ENCODE assay signal across 39 cellular contexts in genomic region chr12:120373683-120374082, GRCh38. TPM values are rescaled to one million over a fixed set of nuclear protein-coding genes. Genes with fewer than 3 reads are reported as not detected.
"Had no signal": no experiment of that assay in that cellular context is flagged by ENCODE, and none has a peak within 500 bp of the region (broad histone marks: within the 10 kb centered on the region; RNA-seq: fewer than 3 reads in every experiment).

No MANE protein-coding gene starts in this region.

- FAIRE-seq: bronchial epithelial cell, TTC549 had no signal

- H3K27ac ChIP-seq: ascending aorta, cardiac muscle cell, VCaP had no signal

- H3K27ac Mint-ChIP-seq: activated CD4-positive, alpha-beta memory T cell treated with anti-CD3 and anti-CD28 coated beads, Interleukin-2, amount 10 ng/mL, durations not matched to agents 7 days and 5 days; activated CD4-positive, alpha-beta T cell treated with anti-CD3 and anti-CD28 coated beads for 36 hours; activated CD4-positive, alpha-beta T cell treated with anti-CD3 and anti-CD28 coated beads, Interleukin-2, amount 10 ng/mL, durations not matched to agents 7 days and 5 days; activated CD8-positive, alpha-beta memory T cell treated with anti-CD3 and anti-CD28 coated beads, Interleukin-2, amount 10 ng/mL, durations not matched to agents 7 days and 5 days; activated CD8-positive, alpha-beta T cell treated with anti-CD3 and anti-CD28 coated beads, Interleukin-2, amount 10 ng/mL, durations not matched to agents 7 days and 5 days; activated naive CD4-positive, alpha-beta T cell treated with anti-CD3 and anti-CD28 coated beads, Interleukin-2, amount 10 ng/mL, durations not matched to agents 7 days and 5 days; activated naive CD4-positive, alpha-beta T cell treated with anti-CD3 and anti-CD28 coated beads, Interleukin-2, amount 50 U/mL, for 24 hours; activated naive CD8-positive, alpha-beta T cell; activated naive CD8-positive, alpha-beta T cell treated with anti-CD3 and anti-CD28 coated beads, Interleukin-2, amount 10 ng/mL, durations not matched to agents 7 days and 5 days; activated naive CD8-positive, alpha-beta T cell treated with anti-CD3 and anti-CD28 coated beads, Interleukin-2, amount 50 U/mL, for 24 hours; activated T-cell treated with anti-CD3 and anti-CD28 coated beads, Interleukin-2, amount 50 U/mL, for 24 hours; activated T-helper 2 cell treated with anti-CD3 and anti-CD28 coated beads, Interferon-gamma antibody, Interleukin-2, Interleukin-4, amounts not matched to agents 10 μg/mL and 5 μg/mL and 100 μg/mL, durations not matched to agents 14 hours and 24 hours and 36 hours; T-helper 1 cell treated with Interleukin-12 subunit alpha and Interleukin-12 subunit beta and Interleukin-4 antibody, amounts not matched to agents 30 μg/mL and 1 μg/mL, for 36 hours; T-helper 2 cell treated with Interferon-gamma antibody and Interleukin-4, amounts not matched to agents 5 μg/mL and 100 μg/mL, for 36 hours had no signal

- H3K9me3 ChIP-seq: ascending aorta had no signal

- H3K4me3 Mint-ChIP-seq: activated CD4-positive, alpha-beta memory T cell treated with anti-CD3 and anti-CD28 coated beads, Interleukin-2, amount 10 ng/mL, durations not matched to agents 7 days and 5 days; activated CD4-positive, alpha-beta T cell treated with anti-CD3 and anti-CD28 coated beads for 36 hours; activated CD4-positive, alpha-beta T cell treated with anti-CD3 and anti-CD28 coated beads, Interleukin-2, amount 10 ng/mL, durations not matched to agents 7 days and 5 days; activated CD8-positive, alpha-beta memory T cell treated with anti-CD3 and anti-CD28 coated beads, Interleukin-2, amount 10 ng/mL, durations not matched to agents 7 days and 5 days; activated CD8-positive, alpha-beta T cell treated with anti-CD3 and anti-CD28 coated beads, Interleukin-2, amount 10 ng/mL, durations not matched to agents 7 days and 5 days; activated naive CD4-positive, alpha-beta T cell treated with anti-CD3 and anti-CD28 coated beads, Interleukin-2, amount 10 ng/mL, durations not matched to agents 7 days and 5 days; activated naive CD4-positive, alpha-beta T cell treated with anti-CD3 and anti-CD28 coated beads, Interleukin-2, amount 50 U/mL, for 24 hours; activated naive CD8-positive, alpha-beta T cell; activated naive CD8-positive, alpha-beta T cell treated with anti-CD3 and anti-CD28 coated beads, Interleukin-2, amount 10 ng/mL, durations not matched to agents 7 days and 5 days; activated naive CD8-positive, alpha-beta T cell treated with anti-CD3 and anti-CD28 coated beads, Interleukin-2, amount 50 U/mL, for 24 hours; activated T-cell treated with anti-CD3 and anti-CD28 coated beads, Interleukin-2, amount 50 U/mL, for 24 hours; central memory CD8-positive, alpha-beta T cell; T-helper 1 cell treated with Interleukin-12 subunit alpha and Interleukin-12 subunit beta and Interleukin-4 antibody, amounts not matched to agents 30 μg/mL and 1 μg/mL, for 36 hours; T-helper 2 cell treated with Interferon-gamma antibody and Interleukin-4, amounts not matched to agents 5 μg/mL and 100 μg/mL, for 36 hours had no signal

- DNase-seq: activated CD4-positive, alpha-beta memory T cell treated with anti-CD3 and anti-CD28 coated beads, Interleukin-2, amount 10 ng/mL, durations not matched to agents 7 days and 5 days; activated CD4-positive, alpha-beta T cell treated with anti-CD3 and anti-CD28 coated beads for 1 hour; activated CD4-positive, alpha-beta T cell treated with anti-CD3 and anti-CD28 coated beads for 36 hours; activated CD4-positive, alpha-beta T cell treated with anti-CD3 and anti-CD28 coated beads for 48 hours; activated CD4-positive, alpha-beta T cell treated with anti-CD3 and anti-CD28 coated beads, Interleukin-2, amount 10 ng/mL, durations not matched to agents 7 days and 5 days; activated CD4-positive, alpha-beta T cell treated with anti-CD3 and anti-CD28 coated beads, Interleukin-2, amount 50 U/mL, for 48 hours; activated CD4-positive, CD25-positive, alpha-beta regulatory T cell; activated CD8-positive, alpha-beta memory T cell treated with anti-CD3 and anti-CD28 coated beads for 24 hours; activated CD8-positive, alpha-beta memory T cell treated with anti-CD3 and anti-CD28 coated beads, Interleukin-2, amount 10 ng/mL, durations not matched to agents 7 days and 5 days; activated CD8-positive, alpha-beta memory T cell treated with anti-CD3 and anti-CD28 coated beads, Interleukin-2, amount 50 U/mL, for 48 hours; activated CD8-positive, alpha-beta T cell treated with anti-CD3 and anti-CD28 coated beads, Interleukin-2, amount 10 ng/mL, durations not matched to agents 7 days and 5 days; activated effector memory CD4-positive, alpha-beta T cell treated with Interleukin-2 at 50 U/mL for 16 hours; activated gamma-delta T cell; activated naive CD4-positive, alpha-beta T cell treated with anti-CD3 and anti-CD28 coated beads, Interleukin-2, amount 10 ng/mL, durations not matched to agents 7 days and 5 days; activated naive CD4-positive, alpha-beta T cell treated with Interleukin-2 at 50 U/mL for 16 hours; activated naive CD8-positive, alpha-beta T cell treated with anti-CD3 and anti-CD28 coated beads, Interleukin-2, amount 10 ng/mL, durations not matched to agents 7 days and 5 days; activated naive CD8-positive, alpha-beta T cell treated with anti-CD3 and anti-CD28 coated beads, Interleukin-2, amount 50 U/mL, for 24 hours; activated T-cell treated with anti-CD3 and anti-CD28 coated beads, Interleukin-2, amount 50 U/mL, for 24 hours; activated T-cell treated with anti-CD3 and anti-CD28 coated beads, Interleukin-2, amount 50 U/mL, for 48 hours; amygdala; anterior cingulate cortex; caudate nucleus; cerebellar nuclear complex; T-helper 1 cell; T-helper 2 cell; T-helper 9 cell had no signal

- H3K36me3 ChIP-seq: ascending aorta, cardiac muscle cell had no signal

- ATAC-seq: activated CD4-positive, alpha-beta T cell treated with anti-CD3 and anti-CD28 coated beads for 36 hours; activated CD4-positive, CD25-positive, alpha-beta regulatory T cell treated with anti-CD3 and anti-CD28 coated beads, Interleukin-2, amount 50 U/mL, for 24 hours; activated CD8-positive, alpha-beta memory T cell treated with anti-CD3 and anti-CD28 coated beads, Interleukin-2, amount 10 ng/mL, durations not matched to agents 7 days and 5 days; activated CD8-positive, alpha-beta T cell treated with anti-CD3 and anti-CD28 coated beads, Interleukin-2, amount 10 ng/mL, durations not matched to agents 7 days and 5 days; activated naive CD8-positive, alpha-beta T cell treated with anti-CD3 and anti-CD28 coated beads, Interleukin-2, amount 50 U/mL, for 24 hours had no signal

- H3K27me3 ChIP-seq: cardiac muscle cell had no signal

- H3K36me3 Mint-ChIP-seq: activated CD8-positive, alpha-beta memory T cell treated with anti-CD3 and anti-CD28 coated beads, Interleukin-2, amount 10 ng/mL, durations not matched to agents 7 days and 5 days; activated naive CD4-positive, alpha-beta T cell treated with anti-CD3 and anti-CD28 coated beads, Interleukin-2, amount 10 ng/mL, durations not matched to agents 7 days and 5 days; activated naive CD4-positive, alpha-beta T cell treated with anti-CD3 and anti-CD28 coated beads, Interleukin-2, amount 50 U/mL, for 24 hours; activated naive CD8-positive, alpha-beta T cell; activated naive CD8-positive, alpha-beta T cell treated with anti-CD3 and anti-CD28 coated beads, Interleukin-2, amount 10 ng/mL, durations not matched to agents 7 days and 5 days; brain had no signal

- H3K4me1 Mint-ChIP-seq: activated CD8-positive, alpha-beta memory T cell treated with anti-CD3 and anti-CD28 coated beads, Interleukin-2, amount 10 ng/mL, durations not matched to agents 7 days and 5 days; activated naive CD8-positive, alpha-beta T cell treated with anti-CD3 and anti-CD28 coated beads, Interleukin-2, amount 10 ng/mL, durations not matched to agents 7 days and 5 days had no signal

- H3K4me3 ChIP-seq: ascending aorta, cardiac muscle cell had no signal

- H3K9me3 Mint-ChIP-seq: activated CD4-positive, alpha-beta memory T cell treated with anti-CD3 and anti-CD28 coated beads, Interleukin-2, amount 10 ng/mL, durations not matched to agents 7 days and 5 days; activated CD4-positive, alpha-beta T cell treated with anti-CD3 and anti-CD28 coated beads, Interleukin-2, amount 10 ng/mL, durations not matched to agents 7 days and 5 days; activated naive CD4-positive, alpha-beta T cell treated with anti-CD3 and anti-CD28 coated beads, Interleukin-2, amount 10 ng/mL, durations not matched to agents 7 days and 5 days; activated naive CD4-positive, alpha-beta T cell treated with anti-CD3 and anti-CD28 coated beads, Interleukin-2, amount 50 U/mL, for 24 hours; activated naive CD8-positive, alpha-beta T cell treated with anti-CD3 and anti-CD28 coated beads, Interleukin-2, amount 10 ng/mL, durations not matched to agents 7 days and 5 days; activated naive CD8-positive, alpha-beta T cell treated with anti-CD3 and anti-CD28 coated beads, Interleukin-2, amount 50 U/mL, for 24 hours; activated T-cell treated with anti-CD3 and anti-CD28 coated beads, Interleukin-2, amount 50 U/mL, for 24 hours; activated T-helper 2 cell treated with anti-CD3 and anti-CD28 coated beads, Interferon-gamma antibody, Interleukin-2, Interleukin-4, amounts not matched to agents 10 μg/mL and 5 μg/mL and 100 μg/mL, durations not matched to agents 14 hours and 24 hours and 36 hours; central memory CD8-positive, alpha-beta T cell; T-helper 1 cell treated with Interleukin-12 subunit alpha and Interleukin-12 subunit beta and Interleukin-4 antibody, amounts not matched to agents 30 μg/mL and 1 μg/mL, for 36 hours; T-helper 2 cell treated with Interferon-gamma antibody and Interleukin-4, amounts not matched to agents 5 μg/mL and 100 μg/mL, for 36 hours had no signal

RNA-seq across cellular contexts. Expression of gene MSI1, which starts 4.7 kb away (rescaled TPM):
- total RNA-seq: activated CD4-positive, alpha-beta memory T cell treated with anti-CD3 and anti-CD28 coated beads, Interleukin-2, amount 10 ng/mL, durations not matched to agents 7 days and 5 days; activated CD4-positive, alpha-beta T cell treated with anti-CD3 and anti-CD28 coated beads, Interleukin-2, amount 10 ng/mL, durations not matched to agents 7 days and 5 days; activated CD8-positive, alpha-beta T cell treated with anti-CD3 and anti-CD28 coated beads, Interleukin-2, amount 10 ng/mL, durations not matched to agents 7 days and 5 days; activated naive CD8-positive, alpha-beta T cell treated with anti-CD3 and anti-CD28 coated beads, Interleukin-2, amount 10 ng/mL, durations not matched to agents 7 days and 5 days; bronchial epithelial cell had no signal

RNA-seq across cellular contexts. Expression of gene PLA2G1B, which starts 46.1 kb away (rescaled TPM):
- total RNA-seq: activated CD4-positive, alpha-beta memory T cell treated with anti-CD3 and anti-CD28 coated beads, Interleukin-2, amount 10 ng/mL, durations not matched to agents 7 days and 5 days; activated CD4-positive, alpha-beta T cell treated with anti-CD3 and anti-CD28 coated beads, Interleukin-2, amount 10 ng/mL, durations not matched to agents 7 days and 5 days; activated CD8-positive, alpha-beta memory T cell treated with anti-CD3 and anti-CD28 coated beads, Interleukin-2, amount 10 ng/mL, durations not matched to agents 7 days and 5 days; activated CD8-positive, alpha-beta T cell treated with anti-CD3 and anti-CD28 coated beads, Interleukin-2, amount 10 ng/mL, durations not matched to agents 7 days and 5 days; activated naive CD8-positive, alpha-beta T cell treated with anti-CD3 and anti-CD28 coated beads, Interleukin-2, amount 10 ng/mL, durations not matched to agents 7 days and 5 days; activated T-helper 2 cell treated with anti-CD3 and anti-CD28 coated beads, Interferon-gamma antibody, Interleukin-2, Interleukin-4, amounts not matched to agents 10 μg/mL and 5 μg/mL and 100 μg/mL, durations not matched to agents 14 hours and 24 hours and 36 hours; ascending aorta; bronchial epithelial cell; cardiac muscle cell had no signal
- polyA plus RNA-seq: cardiac muscle cell had no signal
